Comparison of ENCODE assay signal across 1 cellular context in the genomic region with DNA sequence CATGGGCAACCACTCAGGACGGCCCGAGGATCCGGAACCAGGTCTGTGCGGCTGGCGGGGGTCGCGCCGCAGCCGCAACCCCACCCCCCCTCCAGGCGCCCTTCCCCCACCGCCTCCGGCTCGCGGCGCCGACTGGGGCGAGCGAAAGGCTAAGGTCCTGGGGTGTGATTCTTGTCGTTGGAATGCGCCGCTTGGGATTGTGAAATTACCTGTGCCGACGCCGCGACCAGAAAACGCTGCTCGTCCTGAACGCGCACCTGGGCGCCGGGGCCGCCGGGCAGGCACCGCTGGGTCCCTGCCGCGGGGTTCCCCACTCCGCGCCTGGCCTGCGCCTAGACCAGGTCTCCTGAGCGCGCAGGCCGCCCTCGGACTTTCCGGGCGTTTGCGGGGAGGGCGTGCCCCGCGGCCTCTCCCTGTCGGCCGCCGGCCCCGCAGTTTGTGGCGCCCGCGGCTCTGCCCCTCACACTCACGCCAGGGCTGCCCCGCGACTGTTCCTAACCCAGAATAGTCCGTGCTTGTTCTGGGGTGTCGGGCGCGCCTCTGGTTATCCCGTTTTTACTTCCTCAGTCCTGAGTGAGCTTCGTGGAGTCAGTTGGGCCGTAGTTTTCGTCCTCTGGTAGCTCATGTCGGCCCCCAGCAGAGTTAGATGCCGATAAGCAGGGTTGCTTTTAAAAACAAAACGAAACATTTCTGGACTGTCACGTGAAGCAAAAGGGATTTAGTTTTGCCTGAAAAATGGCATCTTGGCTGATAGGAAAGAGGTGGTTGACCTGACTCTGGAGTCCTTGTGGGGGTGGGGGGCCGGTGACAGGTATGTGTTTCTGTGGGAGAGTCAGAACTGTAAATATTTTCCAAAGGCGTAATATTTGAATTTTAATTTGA.
TF ChIP-seq lines count a peak whose summit lies in the region.

No MANE protein-coding gene starts in this region.

TF ChIP-seq in WTC11, 78 proteins besides CTCF, POLR2A, EP300 and RAD21 (continued from another document):
- TF ChIP-seq, protein P1, sequence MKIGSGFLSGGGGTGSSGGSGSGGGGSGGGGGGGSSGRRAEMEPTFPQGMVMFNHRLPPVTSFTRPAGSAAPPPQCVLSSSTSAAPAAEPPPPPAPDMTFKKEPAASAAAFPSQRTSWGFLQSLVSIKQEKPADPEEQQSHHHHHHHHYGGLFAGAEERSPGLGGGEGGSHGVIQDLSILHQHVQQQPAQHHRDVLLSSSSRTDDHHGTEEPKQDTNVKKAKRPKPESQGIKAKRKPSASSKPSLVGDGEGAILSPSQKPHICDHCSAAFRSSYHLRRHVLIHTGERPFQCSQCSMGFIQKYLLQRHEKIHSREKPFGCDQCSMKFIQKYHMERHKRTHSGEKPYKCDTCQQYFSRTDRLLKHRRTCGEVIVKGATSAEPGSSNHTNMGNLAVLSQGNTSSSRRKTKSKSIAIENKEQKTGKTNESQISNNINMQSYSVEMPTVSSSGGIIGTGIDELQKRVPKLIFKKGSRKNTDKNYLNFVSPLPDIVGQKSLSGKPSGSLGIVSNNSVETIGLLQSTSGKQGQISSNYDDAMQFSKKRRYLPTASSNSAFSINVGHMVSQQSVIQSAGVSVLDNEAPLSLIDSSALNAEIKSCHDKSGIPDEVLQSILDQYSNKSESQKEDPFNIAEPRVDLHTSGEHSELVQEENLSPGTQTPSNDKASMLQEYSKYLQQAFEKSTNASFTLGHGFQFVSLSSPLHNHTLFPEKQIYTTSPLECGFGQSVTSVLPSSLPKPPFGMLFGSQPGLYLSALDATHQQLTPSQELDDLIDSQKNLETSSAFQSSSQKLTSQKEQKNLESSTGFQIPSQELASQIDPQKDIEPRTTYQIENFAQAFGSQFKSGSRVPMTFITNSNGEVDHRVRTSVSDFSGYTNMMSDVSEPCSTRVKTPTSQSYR (CRISPR knock-in tag; IDR thresholded peaks at IDR 0.05), result 0 out of 2 replicates have a peak, but pooled peaks have one; percentile 21
- TF ChIP-seq, protein P2, sequence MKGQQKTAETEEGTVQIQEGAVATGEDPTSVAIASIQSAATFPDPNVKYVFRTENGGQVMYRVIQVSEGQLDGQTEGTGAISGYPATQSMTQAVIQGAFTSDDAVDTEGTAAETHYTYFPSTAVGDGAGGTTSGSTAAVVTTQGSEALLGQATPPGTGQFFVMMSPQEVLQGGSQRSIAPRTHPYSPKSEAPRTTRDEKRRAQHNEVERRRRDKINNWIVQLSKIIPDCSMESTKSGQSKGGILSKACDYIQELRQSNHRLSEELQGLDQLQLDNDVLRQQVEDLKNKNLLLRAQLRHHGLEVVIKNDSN (CRISPR knock-in tag; IDR thresholded peaks at IDR 0.05), result 0 out of 2 replicates have a peak, but pooled peaks have one; percentile 43
